In the genomic region with DNA sequence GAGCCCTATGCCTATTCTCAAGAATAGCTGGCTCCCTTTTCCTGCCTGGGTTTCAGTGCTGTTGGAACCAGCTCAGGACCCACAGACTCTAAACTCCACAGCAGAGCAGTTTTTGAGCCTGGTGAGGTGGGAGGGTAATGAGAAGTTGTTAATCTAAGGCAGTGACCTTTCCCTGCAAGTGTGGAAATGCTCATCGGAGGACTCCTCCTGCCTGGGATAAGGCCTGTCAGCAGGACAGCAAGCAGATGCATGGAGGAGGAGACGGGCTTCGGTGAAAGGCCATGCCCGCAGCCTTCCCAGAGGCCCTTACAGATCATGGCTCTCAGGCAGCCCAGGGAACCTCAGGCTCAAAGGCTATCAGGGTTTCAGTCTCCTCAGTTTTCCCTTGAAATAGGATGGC, we compare ENCODE assay signal across 2 cellular contexts.
A peak's percentile ranks its signal among the peaks of the same experiment; 100 is the strongest.
TF ChIP-seq lines count a peak whose summit lies in the region.

No MANE protein-coding gene starts in this region.

TF ChIP-seq in IMR-90, 13 proteins besides CTCF, POLR2A, EP300 and RAD21:
- TF ChIP-seq RFX5 (IDR thresholded peaks at IDR 0.05; ENCODE audit: low read depth, low read length) (no peak), BHLHE40 (IDR thresholded peaks at IDR 0.05; ENCODE audit: low read depth, low read length) (no peak), MAZ (IDR thresholded peaks at IDR 0.05; ENCODE audit: borderline replicate concordance, low read depth, low read length) (no peak), FOS (IDR thresholded peaks at IDR 0.05; ENCODE audit: low read depth, low read length) (no peak), NFE2L2 (IDR thresholded peaks at IDR 0.05; ENCODE audit: low read depth, low read length) (no peak), MAFK (IDR thresholded peaks at IDR 0.05; ENCODE audit: low read depth, low read length) (no peak)
- TF ChIP-seq, protein P1, sequence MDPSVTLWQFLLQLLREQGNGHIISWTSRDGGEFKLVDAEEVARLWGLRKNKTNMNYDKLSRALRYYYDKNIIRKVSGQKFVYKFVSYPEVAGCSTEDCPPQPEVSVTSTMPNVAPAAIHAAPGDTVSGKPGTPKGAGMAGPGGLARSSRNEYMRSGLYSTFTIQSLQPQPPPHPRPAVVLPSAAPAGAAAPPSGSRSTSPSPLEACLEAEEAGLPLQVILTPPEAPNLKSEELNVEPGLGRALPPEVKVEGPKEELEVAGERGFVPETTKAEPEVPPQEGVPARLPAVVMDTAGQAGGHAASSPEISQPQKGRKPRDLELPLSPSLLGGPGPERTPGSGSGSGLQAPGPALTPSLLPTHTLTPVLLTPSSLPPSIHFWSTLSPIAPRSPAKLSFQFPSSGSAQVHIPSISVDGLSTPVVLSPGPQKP (IDR thresholded peaks at IDR 0.05; ENCODE audit: borderline replicate concordance, low read depth, low read length) = no peak
TF ChIP-seq in IMR-90: peak in this region for 0.

TF ChIP-seq in H1, 55 proteins besides CTCF, POLR2A, EP300 and RAD21:
- no peak for TF ChIP-seq FOSL1 (IDR thresholded peaks at IDR 0.05; ENCODE audit: insufficient read depth, low read depth, low read length)
- TF ChIP-seq, protein P2, sequence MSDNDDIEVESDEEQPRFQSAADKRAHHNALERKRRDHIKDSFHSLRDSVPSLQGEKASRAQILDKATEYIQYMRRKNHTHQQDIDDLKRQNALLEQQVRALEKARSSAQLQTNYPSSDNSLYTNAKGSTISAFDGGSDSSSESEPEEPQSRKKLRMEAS (IDR thresholded peaks at IDR 0.05) = peak; percentile 43; the same call in 1 of the 2 replicates
- no peak for TF ChIP-seq SP4 (IDR thresholded peaks at IDR 0.05; ENCODE audit: low read length)
- no peak for TF ChIP-seq BCL11A (IDR thresholded peaks at IDR 0.05; ENCODE audit: low read depth in 2 of 2, low read length in 2 of 2)
- TF ChIP-seq BRCA1 (IDR thresholded peaks at IDR 0.05; ENCODE audit: low read depth, low read length) = no peak
TF ChIP-seq in H1: peak in this region for 1.
